Comparison of ENCODE assay signal across 17 cellular contexts in genomic region chr17:13484020-13484419, GRCh38.
"Had no signal": no experiment of that assay in that cellular context is flagged by ENCODE, and none has a peak within 500 bp of the region (broad histone marks: within the 10 kb centered on the region; RNA-seq: fewer than 3 reads in every experiment).

No MANE protein-coding gene starts in this region.

- H3K4me3 Mint-ChIP-seq: activated CD4-positive, alpha-beta memory T cell treated with anti-CD3 and anti-CD28 coated beads, Interleukin-2, amount 10 ng/mL, durations not matched to agents 7 days and 5 days; activated naive CD8-positive, alpha-beta T cell treated with anti-CD3 and anti-CD28 coated beads, Interleukin-2, amount 10 ng/mL, durations not matched to agents 7 days and 5 days; activated T-cell treated with anti-CD3 and anti-CD28 coated beads, Interleukin-2, amount 50 U/mL, for 72 hours; T-helper 2 cell treated with Interferon-gamma antibody and Interleukin-4, amounts not matched to agents 5 μg/mL and 100 μg/mL, for 36 hours had no signal

- H3K36me3 Mint-ChIP-seq: activated naive CD8-positive, alpha-beta T cell treated with anti-CD3 and anti-CD28 coated beads, Interleukin-2, amount 10 ng/mL, durations not matched to agents 7 days and 5 days had no signal

- DNase-seq: activated CD4-positive, alpha-beta memory T cell treated with anti-CD3 and anti-CD28 coated beads, Interleukin-2, amount 10 ng/mL, durations not matched to agents 7 days and 5 days; activated CD4-positive, alpha-beta T cell treated with anti-CD3 and anti-CD28 coated beads for 1 hour; activated gamma-delta T cell treated with Interleukin-2 at 50 U/mL for 16 hours; activated naive CD8-positive, alpha-beta T cell treated with anti-CD3 and anti-CD28 coated beads, Interleukin-2, amount 10 ng/mL, durations not matched to agents 7 days and 5 days; activated T-cell treated with anti-CD3 and anti-CD28 coated beads, Interleukin-2, amount 50 U/mL, for 72 hours; caudate nucleus; cortex of kidney; effector CD8-positive, alpha-beta T cell; hippocampal formation; lower lobe of right lung; midbrain; thyroid gland had no signal

- H3K79me2 ChIP-seq: parathyroid adenoma had no signal

- H2AFZ ChIP-seq: parathyroid adenoma had no signal

- H3K9ac ChIP-seq: parathyroid adenoma had no signal

- H3K36me3 ChIP-seq: ascending aorta, lower lobe of right lung, thyroid gland, vagina had no signal

- H3K27ac Mint-ChIP-seq: activated CD4-positive, alpha-beta memory T cell treated with anti-CD3 and anti-CD28 coated beads, Interleukin-2, amount 10 ng/mL, durations not matched to agents 7 days and 5 days; activated naive CD8-positive, alpha-beta T cell treated with anti-CD3 and anti-CD28 coated beads, Interleukin-2, amount 10 ng/mL, durations not matched to agents 7 days and 5 days; activated T-cell treated with anti-CD3 and anti-CD28 coated beads, Interleukin-2, amount 50 U/mL, for 72 hours; T-helper 2 cell treated with Interferon-gamma antibody and Interleukin-4, amounts not matched to agents 5 μg/mL and 100 μg/mL, for 36 hours had no signal

- H3K4me1 ChIP-seq: ascending aorta, lower lobe of right lung, parathyroid adenoma, thyroid gland, vagina had no signal

- H3K9me3 ChIP-seq: thyroid gland had no signal

- H3K27ac ChIP-seq: ascending aorta, lower lobe of right lung, parathyroid adenoma, skin epidermis, thyroid gland, vagina had no signal

- H3K4me1 Mint-ChIP-seq: activated CD4-positive, alpha-beta memory T cell treated with anti-CD3 and anti-CD28 coated beads, Interleukin-2, amount 10 ng/mL, durations not matched to agents 7 days and 5 days; activated naive CD8-positive, alpha-beta T cell treated with anti-CD3 and anti-CD28 coated beads, Interleukin-2, amount 10 ng/mL, durations not matched to agents 7 days and 5 days had no signal

- H3K27me3 ChIP-seq: ascending aorta, thyroid gland, vagina had no signal

- ATAC-seq: activated T-cell treated with anti-CD3 and anti-CD28 coated beads, Interleukin-2, amount 50 U/mL, for 72 hours; lower lobe of right lung had no signal

- H3K4me3 ChIP-seq: ascending aorta, lower lobe of right lung, skin epidermis, thyroid gland, vagina had no signal
